ENCODE assay signal across 9 cellular contexts in genomic region chr15:40436116-40436891, GRCh38. TPM values are rescaled to one million over a fixed set of nuclear protein-coding genes. Genes with fewer than 3 reads are reported as not detected.
DNase-seq lines count a peak whose midpoint lies in the region; ATAC-seq and TF ChIP-seq lines count a peak whose summit lies in the region.
"Had no signal": no experiment of that assay in that cellular context is flagged by ENCODE, and none has a peak within 500 bp of the region (broad histone marks: within the 10 kb centered on the region; RNA-seq: fewer than 3 reads in every experiment).

No MANE protein-coding gene starts in this region.

- peaks cover 49% of the 10 kb centered on the region for H3K27me3 Mint-ChIP-seq in HFFc6 (ENCODE audit: insufficient read depth)

- peaks cover 69% of the 10 kb centered on the region for H3K27me3 ChIP-seq in AG04450 (ENCODE audit: control insufficient read depth, insufficient read depth, low read length)
- H3K27me3 ChIP-seq in mucosa of rectum (ENCODE audit: control insufficient read depth in 2 of 2, insufficient read depth in 2 of 2, low read length in 2 of 2), result peaks cover 8% of the 10 kb centered on the region in 2 donors

- no peaks in the 10 kb centered on the region; the same call in 1 of the 2 replicates for H3K9me3 ChIP-seq in AG04450 (ENCODE audit: control insufficient read depth, insufficient read depth, low read length)
- no peaks in the 10 kb centered on the region for H3K9me3 ChIP-seq in HEK293 (ENCODE audit: control insufficient read depth, insufficient read depth, low read depth, low read length)
- no peaks in the 10 kb centered on the region for H3K9me3 ChIP-seq in mucosa of rectum (ENCODE audit: control insufficient read depth in 2 of 2, low read length in 2 of 2)

- TF ChIP-seq CTCF in AG04450 (IDR thresholded peaks at IDR 0.05; ENCODE audit: low read depth, low read length), result no peak
- no peak for TF ChIP-seq CTCF in HEK293 (tag by site-specific recombination; IDR thresholded peaks at IDR 0.05)
- TF ChIP-seq CTCF in HFFc6 (IDR thresholded peaks at IDR 0.05), result no peak

- POLR2A ChIA-PET in AG04450 (lab: Yijun Ruan, JAX), result interaction anchor here (1.3 kb wide), 1 partner anchor 14 kb away, joined by 3 read pairs; no protein-coding TSS in a partner anchor
- POLR2A ChIA-PET in HEK293 (lab: Yijun Ruan, JAX), result no interaction called here

- peaks cover 7% of the 10 kb centered on the region; the same call in 1 of the 2 replicates for H3K4me1 ChIP-seq in HEK293 (ENCODE audit: control insufficient read depth, insufficient read depth, low read length)
- peaks cover 26% of the 10 kb centered on the region in 2 donors for H3K4me1 ChIP-seq in mucosa of rectum (ENCODE audit: control insufficient read depth in 2 of 2, insufficient read depth in 2 of 2, low read length in 2 of 2)

- H3K4me1 Mint-ChIP-seq in HFFc6 (ENCODE audit: low read depth), result peaks cover 10% of the 10 kb centered on the region

- no peak overlapping the region for H3K27ac Mint-ChIP-seq in HFFc6

- H3K4me3 ChIP-seq in AG04450 (ENCODE audit: low read depth, low read length) (peak overlapping the region; percentile 47), HEK293 (ENCODE audit: low read depth, low read length) (peak overlapping the region; percentile 11), mucosa of rectum (ENCODE audit: low read length in 2 of 2) (peak overlapping the region; percentile 53 to 56)

- in situ Hi-C loops in T47D (cut with HindIII; ENCODE audit: low pct_unique_long_range_greater_than_20kb, low sequenced_read_pairs), result no loop called here

- no peaks in the 10 kb centered on the region for H3K9me3 Mint-ChIP-seq in HFFc6

- peak overlapping the region in 1 of 2 donors; percentile 41 for H3K9ac ChIP-seq in mucosa of rectum (ENCODE audit: low read depth in 1 of 2, low read length in 2 of 2)

- CTCF ChIA-PET in AG04450 (lab: Charles Lee) (interaction anchor here (0.6 kb wide), 1 partner anchor 9 kb away, joined by 6 read pairs; no protein-coding TSS in a partner anchor), HEK293 (lab: Yijun Ruan, JAX) (interaction anchor here (0.7 kb wide), 1 partner anchor 161 kb away, joined by 4 read pairs; no protein-coding TSS in a partner anchor)

- DNase-seq in AG04450 (ENCODE audit: low read depth, low spot score) (no peak), T47D (ENCODE audit: low read depth in 1 of 2, low spot score in 1 of 2) (peak; percentile 54 to 74), HFFc6 (no peak)

- no peak for ATAC-seq in GM19351 (IDR thresholded peaks at IDR 0.05; ENCODE audit: unreplicated experiment)
- ATAC-seq in GM19324 (IDR thresholded peaks at IDR 0.05; ENCODE audit: low FRiP score, unreplicated experiment), result no peak
- no peak for ATAC-seq in GM21360 (IDR thresholded peaks at IDR 0.05; ENCODE audit: unreplicated experiment)
- ATAC-seq: HCT116 had no signal

- H3K27ac ChIP-seq in AG04450 (ENCODE audit: low read depth, low read length) (no peak overlapping the region), HEK293 (ENCODE audit: extremely low read depth, low read depth, low read length) (no peak overlapping the region), mucosa of rectum (ENCODE audit: low read depth in 2 of 2, low read length in 2 of 2) (no peak overlapping the region)

- no peaks in the 10 kb centered on the region for H3K36me3 ChIP-seq in HEK293 (ENCODE audit: control insufficient read depth in 2 of 2, insufficient read depth in 1 of 2, low read length in 2 of 2)
- no peaks in the 10 kb centered on the region for H3K36me3 ChIP-seq in mucosa of rectum (ENCODE audit: control insufficient read depth in 2 of 2, insufficient read depth in 2 of 2, low read length in 2 of 2)

- no peaks in the 10 kb centered on the region for H3K36me3 Mint-ChIP-seq in HFFc6 (ENCODE audit: low read depth)

- no peak overlapping the region for H3K4me3 Mint-ChIP-seq in HFFc6

TF ChIP-seq in HEK293, 187 proteins besides CTCF, POLR2A, EP300 and RAD21 (continues in another document):
- peak; percentile 28; the same call in 1 of the 2 replicates for TF ChIP-seq ZIC2 (tag by site-specific recombination; IDR thresholded peaks at IDR 0.05)
- TF ChIP-seq ZNF155 (tag by site-specific recombination; IDR thresholded peaks at IDR 0.05), result no peak
- TF ChIP-seq SP3 (tag by site-specific recombination; IDR thresholded peaks at IDR 0.05), result 0 out of 2 replicates have a peak, but pooled peaks have one; percentile 25
- no peak for TF ChIP-seq ZNF223 (tag by site-specific recombination; IDR thresholded peaks at IDR 0.05)
- no peak for TF ChIP-seq SP7 (tag by site-specific recombination; IDR thresholded peaks at IDR 0.05)
- no peak for TF ChIP-seq KLF16 (tag by site-specific recombination; IDR thresholded peaks at IDR 0.05)
- TF ChIP-seq ZBTB8A (tag by site-specific recombination; IDR thresholded peaks at IDR 0.05), result peak; percentile 74
- TF ChIP-seq SETDB1 (IDR thresholded peaks at IDR 0.05; ENCODE audit: insufficient read length, low read length), result no peak
- TF ChIP-seq ZNF335 (tag by site-specific recombination; conservative IDR thresholded peaks at IDR 0.05), result peak; percentile 67
- peak; percentile 62; the same call in 1 of the 2 replicates for TF ChIP-seq ZNF398 (tag by site-specific recombination; IDR thresholded peaks at IDR 0.05)
- TF ChIP-seq ZNF473 (tag by site-specific recombination; IDR thresholded peaks at IDR 0.05), result no peak
- no peak for TF ChIP-seq ZNF433 (tag by site-specific recombination; IDR thresholded peaks at IDR 0.05; ENCODE audit: low read depth)
- no peak for TF ChIP-seq ZNF266 (tag by site-specific recombination; IDR thresholded peaks at IDR 0.05; ENCODE audit: low read depth)
- TF ChIP-seq ZNF416 (tag by site-specific recombination; IDR thresholded peaks at IDR 0.05), result no peak
- TF ChIP-seq ZNF112 (tag by site-specific recombination; IDR thresholded peaks at IDR 0.05), result no peak
- TF ChIP-seq ZBTB17 (tag by site-specific recombination; IDR thresholded peaks at IDR 0.05), result 0 out of 2 replicates have a peak, but pooled peaks have one; percentile 13
- TF ChIP-seq BCL6B (tag by site-specific recombination; IDR thresholded peaks at IDR 0.05), result no peak

RNA-seq across cellular contexts. Expression of gene BAHD1, which starts 4.4 kb away (rescaled TPM):
- 2.8 and 4.2 TPM in 2 replicates for polyA plus RNA-seq in AG04450 (2011; rRNA removed)
- 4.3 and 6.8 TPM in 2 replicates for polyA minus RNA-seq in AG04450 (2011; rRNA and poly(A)+ RNA removed)
- 10 to 100 TPM; 12.7 to 14.4 (median 14.2) TPM for total RNA-seq in HFFc6 (2021; fragmentation: NEBNext Ultra II Directional; extraction: Animal tissue kit (Norgen Biotek cat#: 25700))

RNA-seq across cellular contexts. Expression of gene IVD, which starts 30.7 kb away (rescaled TPM):
- 49.3 and 49.4 TPM in 2 replicates for polyA plus RNA-seq in AG04450 (2011; rRNA removed)
- 46.3 and 72.3 TPM in 2 replicates for polyA minus RNA-seq in AG04450 (2011; rRNA and poly(A)+ RNA removed)
- 10 to 100 TPM; 48.5 to 69.9 (median 50.4) TPM for total RNA-seq in HFFc6 (2021; fragmentation: NEBNext Ultra II Directional; extraction: Animal tissue kit (Norgen Biotek cat#: 25700))

RNA-seq across cellular contexts. Expression of gene CHST14, which starts 34.5 kb away (rescaled TPM):
- 19.8 and 21.7 TPM in 2 replicates for polyA plus RNA-seq in AG04450 (2011; rRNA removed)
- polyA minus RNA-seq in AG04450 (2011; rRNA and poly(A)+ RNA removed), result 12.9 and 15.0 TPM in 2 replicates
- 10 to 100 TPM; 26.3 to 32.5 (median 28.4) TPM for total RNA-seq in HFFc6 (2021; fragmentation: NEBNext Ultra II Directional; extraction: Animal tissue kit (Norgen Biotek cat#: 25700))

RNA-seq across cellular contexts. Expression of gene KNSTRN, which starts 53.8 kb away (rescaled TPM):
- 14.6 and 18.2 TPM in 2 replicates for polyA plus RNA-seq in AG04450 (2011; rRNA removed)
- polyA minus RNA-seq in AG04450 (2011; rRNA and poly(A)+ RNA removed), result 9.9 and 14.2 TPM in 2 replicates
- total RNA-seq in HFFc6 (2021; fragmentation: NEBNext Ultra II Directional; extraction: Animal tissue kit (Norgen Biotek cat#: 25700)), result 10 to 100 TPM; 26.2 to 49.7 (median 47.5) TPM

Comparison
In these comparisons a context has a peak if more than half of its experiments do, and no peak if none do; other contexts are left out.
1. DNase-seq: peak in T47D (2 of 2); none in AG04450 (single experiment) and HFFc6 (single experiment).
2. Peak in every context shown above with its lines, with median percentiles within 50 percentile points of each other: H3K4me3 ChIP-seq.